ENCODE assay signal across 8 cellular contexts in genomic region chr1:9182784-9183257, GRCh38. TPM values are rescaled to one million over a fixed set of nuclear protein-coding genes. Genes with fewer than 3 reads are reported as not detected.
DNase-seq lines count a peak whose midpoint lies in the region; ATAC-seq and TF ChIP-seq lines count a peak whose summit lies in the region.

No MANE protein-coding gene starts in this region.

- H3K4me3 ChIP-seq in astrocyte of the cerebellum (ENCODE audit: low read depth, low read length), result peak overlapping the region; percentile 71
- H3K4me3 ChIP-seq in thymus (ENCODE audit: low read length), result peak overlapping the region; percentile 52

- no peaks in the 10 kb centered on the region for H3K9me3 Mint-ChIP-seq in activated CD8-positive, alpha-beta memory T cell treated with anti-CD3 and anti-CD28 coated beads, Interleukin-2, amount 10 ng/mL, durations not matched to agents 7 days and 5 days (ENCODE audit: low read depth)

- ATAC-seq in activated CD8-positive, alpha-beta memory T cell treated with anti-CD3 and anti-CD28 coated beads, Interleukin-2, amount 10 ng/mL, durations not matched to agents 7 days and 5 days, result peak; percentile 18
- peak; percentile 6 for ATAC-seq in left lobe of liver

- 2% methylated on average over 47 of the region's 47 CpGs for WGBS in thymus

- in situ Hi-C loops in astrocyte of the cerebellum (cut with HindIII; ENCODE audit: low sequenced_read_pairs), result no loop called here

- H3K27ac Mint-ChIP-seq in activated CD8-positive, alpha-beta memory T cell treated with anti-CD3 and anti-CD28 coated beads, Interleukin-2, amount 10 ng/mL, durations not matched to agents 7 days and 5 days, result peak overlapping the region; percentile 43

- no peak for DNase-seq in activated CD8-positive, alpha-beta memory T cell treated with anti-CD3 and anti-CD28 coated beads, Interleukin-2, amount 10 ng/mL, durations not matched to agents 7 days and 5 days
- no peak for DNase-seq in activated CD8-positive, alpha-beta memory T cell treated with anti-CD3 and anti-CD28 coated beads, Interleukin-2, amount 50 U/mL, for 4 hours
- DNase-seq in astrocyte of the cerebellum (ENCODE audit: low read depth) (no peak), left lobe of liver (ENCODE audit: low spot score) (no peak), NCI-H2081 treated with DMSO at 0.1 percent for 48 hours (lab: John Stamatoyannopoulos, UW) (no peak)
- no peak for DNase-seq in stimulated activated CD4-positive, alpha-beta T cell treated with anti-CD3 and anti-CD28 coated beads, Interleukin-15, amount 100 ng/mL, for 24 hours
- no peak for DNase-seq in effector CD8-positive, alpha-beta T cell (lab: John Stamatoyannopoulos, UW)

- peaks cover 2% of the 10 kb centered on the region for H3K9me3 ChIP-seq in thymus (ENCODE audit: control insufficient read depth)

- H3K36me3 ChIP-seq in thymus (ENCODE audit: control insufficient read depth, insufficient read depth), result no peaks in the 10 kb centered on the region

- peaks cover 33% of the 10 kb centered on the region for H3K27me3 ChIP-seq in thymus (ENCODE audit: control insufficient read depth, insufficient read depth)

- peak overlapping the region; percentile 86 for H3K4me3 Mint-ChIP-seq in activated CD8-positive, alpha-beta memory T cell treated with anti-CD3 and anti-CD28 coated beads, Interleukin-2, amount 10 ng/mL, durations not matched to agents 7 days and 5 days

- no peaks in the 10 kb centered on the region for H3K4me1 ChIP-seq in thymus (ENCODE audit: control insufficient read depth, insufficient read depth, low read length)

- H3K27me3 Mint-ChIP-seq in activated CD8-positive, alpha-beta memory T cell treated with anti-CD3 and anti-CD28 coated beads, Interleukin-2, amount 10 ng/mL, durations not matched to agents 7 days and 5 days, result peaks cover 16% of the 10 kb centered on the region

- H3K4me1 Mint-ChIP-seq in activated CD8-positive, alpha-beta memory T cell treated with anti-CD3 and anti-CD28 coated beads, Interleukin-2, amount 10 ng/mL, durations not matched to agents 7 days and 5 days, result peaks cover 37% of the 10 kb centered on the region

- CTCF ChIA-PET in activated CD8-positive, alpha-beta memory T cell treated with anti-CD3 and anti-CD28 coated beads, Interleukin-2, amount 10 ng/mL, durations not matched to agents 7 days and 5 days (lab: Charles Lee), result interaction anchor here (0.5 to 1.7 kb wide), 3 partner anchors 19 to 72 kb away, joined by 3 to 6 read pairs (median 3); no protein-coding TSS in a partner anchor

- TF ChIP-seq CTCF in astrocyte of the cerebellum (IDR thresholded peaks at IDR 0.05; ENCODE audit: low read depth, low read length, missing control alignments), result no peak

- no peak overlapping the region for H3K27ac ChIP-seq in thymus (ENCODE audit: low read depth)

- H3K36me3 Mint-ChIP-seq in activated CD8-positive, alpha-beta memory T cell treated with anti-CD3 and anti-CD28 coated beads, Interleukin-2, amount 10 ng/mL, durations not matched to agents 7 days and 5 days, result peaks cover 15% of the 10 kb centered on the region

RNA-seq across cellular contexts. Expression of gene H6PD, which starts 51.8 kb away (rescaled TPM):
- 10 to 100 TPM; 13.2 to 13.5 TPM for total RNA-seq in activated CD8-positive, alpha-beta memory T cell treated with anti-CD3 and anti-CD28 coated beads, Interleukin-2, amount 10 ng/mL, durations not matched to agents 7 days and 5 days
- 116 TPM for total RNA-seq in left lobe of liver
- polyA plus RNA-seq in thymus, result 18.6 TPM

RNA-seq across cellular contexts. Expression of gene GPR157, which starts 53.9 kb away (rescaled TPM):
- 1 to 10 TPM; 3.6 to 4.5 TPM for total RNA-seq in activated CD8-positive, alpha-beta memory T cell treated with anti-CD3 and anti-CD28 coated beads, Interleukin-2, amount 10 ng/mL, durations not matched to agents 7 days and 5 days
- total RNA-seq in left lobe of liver, result 8.3 TPM
- polyA plus RNA-seq in thymus, result 5.8 TPM
